8 cellular contexts compared by ENCODE assay signal in genomic region chr20:62922451-62922921, GRCh38. TPM values are rescaled to one million over a fixed set of nuclear protein-coding genes. Genes with fewer than 3 reads are reported as not detected.
DNase-seq lines count a peak whose midpoint lies in the region; ATAC-seq and TF ChIP-seq lines count a peak whose summit lies in the region.

No MANE protein-coding gene starts in this region.

- no peak for TF ChIP-seq CTCF in type B pancreatic cell (conservative IDR thresholded peaks at IDR 0.05)

- no peak overlapping the region for H3K4me3 ChIP-seq in mesodermal cell (ENCODE audit: extremely low read depth, insufficient read depth, low read length, poor library complexity, severe bottlenecking)

- peaks cover 2% of the 10 kb centered on the region for H3K36me3 ChIP-seq in mesodermal cell (ENCODE audit: control insufficient read depth, insufficient read depth, low read length)

- no peak for ATAC-seq in GM18511 (IDR thresholded peaks at IDR 0.05; ENCODE audit: unreplicated experiment)
- no peak for ATAC-seq in GM18870 (IDR thresholded peaks at IDR 0.05; ENCODE audit: unreplicated experiment)

- H3K9me3 Mint-ChIP-seq in activated naive CD4-positive, alpha-beta T cell treated with anti-CD3 and anti-CD28 coated beads for 36 hours = no peaks in the 10 kb centered on the region
- H3K9me3 Mint-ChIP-seq in type B pancreatic cell = no peaks in the 10 kb centered on the region

- H3K27me3 Mint-ChIP-seq in activated naive CD4-positive, alpha-beta T cell treated with anti-CD3 and anti-CD28 coated beads for 36 hours (ENCODE audit: low read depth) = no peaks in the 10 kb centered on the region
- H3K27me3 Mint-ChIP-seq in type B pancreatic cell = no peaks in the 10 kb centered on the region

- H3K4me3 Mint-ChIP-seq in activated naive CD4-positive, alpha-beta T cell treated with anti-CD3 and anti-CD28 coated beads for 36 hours = peak overlapping the region; percentile 47
- H3K4me3 Mint-ChIP-seq in type B pancreatic cell = peak overlapping the region; percentile 34

- no peaks in the 10 kb centered on the region for H3K9me3 ChIP-seq in mesodermal cell (ENCODE audit: control insufficient read depth, low read length)

- DNase-seq in activated T-cell treated with anti-CD3 and anti-CD28 coated beads for 1 hour (ENCODE audit: low read depth) (peak; percentile 27), activated T-cell treated with anti-CD3 and anti-CD28 coated beads for 4 hours (no peak), type B pancreatic cell (ENCODE audit: extremely low spot score, unreplicated experiment) (no peak), substantia nigra (lab: John Stamatoyannopoulos, UW) (no peak)
- DNase-seq in activated naive CD4-positive, alpha-beta T cell treated with anti-CD3 and anti-CD28 coated beads for 36 hours = peak; percentile 73

- WGBS in mesodermal cell (ENCODE audit: insufficient coverage in 2 of 2), 2 experiments = 94 to 96% methylated on average over 12 to 13 of the region's 14 CpGs

- peak overlapping the region; percentile 81 for H3K27ac Mint-ChIP-seq in activated naive CD4-positive, alpha-beta T cell treated with anti-CD3 and anti-CD28 coated beads for 36 hours
- H3K27ac Mint-ChIP-seq in type B pancreatic cell = no peak overlapping the region

- H3K36me3 Mint-ChIP-seq in activated naive CD4-positive, alpha-beta T cell treated with anti-CD3 and anti-CD28 coated beads for 36 hours (ENCODE audit: low read depth) = peaks cover 9% of the 10 kb centered on the region
- H3K36me3 Mint-ChIP-seq in type B pancreatic cell = no peaks in the 10 kb centered on the region

- CTCF ChIA-PET in activated naive CD4-positive, alpha-beta T cell treated with anti-CD3 and anti-CD28 coated beads for 36 hours (lab: Charles Lee) = interaction anchor here (2.0 kb wide), 1 partner anchor 15 kb away, joined by 7 read pairs; no protein-coding TSS in a partner anchor

- H3K4me1 ChIP-seq in mesodermal cell (ENCODE audit: control insufficient read depth, insufficient read depth, low read length, poor library complexity, severe bottlenecking) = peaks cover 62% of the 10 kb centered on the region

- H3K27ac ChIP-seq in mesodermal cell (ENCODE audit: low read depth, low read length, severe bottlenecking) (peak overlapping the region; percentile 5), substantia nigra (ENCODE audit: low read depth, low read length, poor library complexity, severe bottlenecking) (no peak overlapping the region)

- H3K4me1 Mint-ChIP-seq in activated naive CD4-positive, alpha-beta T cell treated with anti-CD3 and anti-CD28 coated beads for 36 hours (ENCODE audit: low read depth) = peaks cover 76% of the 10 kb centered on the region
- peaks cover 61% of the 10 kb centered on the region for H3K4me1 Mint-ChIP-seq in type B pancreatic cell (ENCODE audit: unreplicated experiment)

- intact Hi-C loops in activated naive CD4-positive, alpha-beta T cell treated with anti-CD3 and anti-CD28 coated beads for 36 hours (cut with micrococcal nuclease) = no loop called here

RNA-seq across cellular contexts. Expression of gene DIDO1, which starts 3.8 kb away (rescaled TPM):
- 10 to 100 TPM; 49.5 to 50.3 TPM for total RNA-seq in activated naive CD4-positive, alpha-beta T cell treated with anti-CD3 and anti-CD28 coated beads for 36 hours
- 26.9 TPM for polyA plus RNA-seq in mesodermal cell (2013, experiment 1 of 2)
- polyA plus RNA-seq in mesodermal cell (2013, experiment 2 of 2) = 24.4 TPM
- 49.7 and 58.1 TPM in 2 replicates for total RNA-seq in type B pancreatic cell (ENCODE audit: low replicate concordance)

RNA-seq across cellular contexts. Expression of gene GID8, which starts 15.5 kb away (rescaled TPM):
- 10 to 100 TPM; 32.7 to 34.0 TPM for total RNA-seq in activated naive CD4-positive, alpha-beta T cell treated with anti-CD3 and anti-CD28 coated beads for 36 hours
- 33.1 TPM for polyA plus RNA-seq in mesodermal cell (2013, experiment 1 of 2)
- polyA plus RNA-seq in mesodermal cell (2013, experiment 2 of 2) = 30.2 TPM
- total RNA-seq in type B pancreatic cell (ENCODE audit: low replicate concordance) = 55.8 and 68.7 TPM in 2 replicates

RNA-seq across cellular contexts. Expression of gene SLC17A9, which starts 30.0 kb away (rescaled TPM):
- 10 to 100 TPM; 17.4 to 20.6 TPM for total RNA-seq in activated naive CD4-positive, alpha-beta T cell treated with anti-CD3 and anti-CD28 coated beads for 36 hours
- polyA plus RNA-seq in mesodermal cell (2013, experiment 1 of 2) = 12.6 TPM
- 10.0 TPM for polyA plus RNA-seq in mesodermal cell (2013, experiment 2 of 2)
- 3.9 and 5.6 TPM in 2 replicates for total RNA-seq in type B pancreatic cell (ENCODE audit: low replicate concordance)

Comparison
In these comparisons a context has a peak if more than half of its experiments do, and no peak if none do; other contexts are left out.
1. DNase-seq: peak in activated T-cell treated with anti-CD3 and anti-CD28 coated beads for 1 hour (single experiment) and activated naive CD4-positive, alpha-beta T cell treated with anti-CD3 and anti-CD28 coated beads for 36 hours (single experiment); none in activated T-cell treated with anti-CD3 and anti-CD28 coated beads for 4 hours (single experiment), type B pancreatic cell (single experiment) and substantia nigra (0 of 49).